In genomic region chr1:160634543-160635491, GRCh38 we compare ENCODE assay signal across 23 cellular contexts. TPM values are rescaled to one million over a fixed set of nuclear protein-coding genes. Genes with fewer than 3 reads are reported as not detected.
DNase-seq lines count a peak whose midpoint lies in the region; ATAC-seq and TF ChIP-seq lines count a peak whose summit lies in the region.
"Had no signal": no experiment of that assay in that cellular context is flagged by ENCODE, and none has a peak within 500 bp of the region (broad histone marks: within the 10 kb centered on the region; RNA-seq: fewer than 3 reads in every experiment).

No MANE protein-coding gene starts in this region.

- peak overlapping the region; percentile 46 for H3K14ac ChIP-seq in trophoblast cell (ENCODE audit: low read length)

- intact Hi-C loops in activated T-helper 2 cell treated with anti-CD3 and anti-CD28 coated beads, Interferon-gamma antibody, Interleukin-2, Interleukin-4, amounts not matched to agents 10 μg/mL and 5 μg/mL and 100 μg/mL, durations not matched to agents 14 hours and 24 hours and 36 hours (cut with micrococcal nuclease), result no loop called here

- peak overlapping the region; percentile 94 for H3K27ac Mint-ChIP-seq in activated T-cell treated with anti-CD3 and anti-CD28 coated beads, Interleukin-2, amount 50 U/mL, for 24 hours
- peak overlapping the region; percentile 82 for H3K27ac Mint-ChIP-seq in activated T-helper 2 cell treated with anti-CD3 and anti-CD28 coated beads, Interferon-gamma antibody, Interleukin-2, Interleukin-4, amounts not matched to agents 10 μg/mL and 5 μg/mL and 100 μg/mL, durations not matched to agents 14 hours and 24 hours and 36 hours
- H3K27ac Mint-ChIP-seq: WTC11 had no signal

- H3K4me2 ChIP-seq in trophoblast cell (ENCODE audit: low read length), result no peak overlapping the region

- in situ Hi-C loops in G401 (cut with HindIII; ENCODE audit: low sequenced_read_pairs), result no loop called here

- H3K23ac ChIP-seq in trophoblast cell (ENCODE audit: low read length), result no peak overlapping the region

- peak overlapping the region; percentile 41 for H2BK120ac ChIP-seq in trophoblast cell (ENCODE audit: insufficient read depth, low read length, poor library complexity)

- peak; percentile 71 for TF ChIP-seq POLR2A in GM15510 (IDR thresholded peaks at IDR 0.05; ENCODE audit: borderline replicate concordance, extremely low read depth, insufficient read length)

- peak overlapping the region; percentile 27 for H2BK12ac ChIP-seq in trophoblast cell (ENCODE audit: low read length)

- H4K8ac ChIP-seq in trophoblast cell (ENCODE audit: low read depth, low read length), result peak overlapping the region; percentile 13

- H3K79me2 ChIP-seq in trophoblast cell (ENCODE audit: control insufficient read depth, insufficient read depth, low read length, poor library complexity), result no peaks in the 10 kb centered on the region

- H3K18ac ChIP-seq in trophoblast cell (ENCODE audit: low read length), result no peak overlapping the region

- H3K79me1 ChIP-seq in trophoblast cell (ENCODE audit: low read length), result peaks cover 12% of the 10 kb centered on the region

- H3K36me3 Mint-ChIP-seq in activated T-cell treated with anti-CD3 and anti-CD28 coated beads, Interleukin-2, amount 50 U/mL, for 24 hours (ENCODE audit: low read depth), result peaks cover 99% of the 10 kb centered on the region
- peaks cover 98% of the 10 kb centered on the region for H3K36me3 Mint-ChIP-seq in activated T-helper 2 cell treated with anti-CD3 and anti-CD28 coated beads, Interferon-gamma antibody, Interleukin-2, Interleukin-4, amounts not matched to agents 10 μg/mL and 5 μg/mL and 100 μg/mL, durations not matched to agents 14 hours and 24 hours and 36 hours (ENCODE audit: low read depth)
- H3K36me3 Mint-ChIP-seq: WTC11 had no signal

- no CpG with 5 or more reads among the region's 17 CpGs for WGBS in trophoblast cell (ENCODE audit: extremely low coverage, insufficient coverage, insufficient read length)

- H3K4me1 ChIP-seq in trophoblast cell (ENCODE audit: control insufficient read depth in 1 of 2, insufficient read depth in 2 of 2, low read length in 2 of 2), result peaks cover 8 to 24% of the 10 kb centered on the region in 2 experiments
- H3K4me1 ChIP-seq: tibial artery had no signal

- no peaks in the 10 kb centered on the region for H3K9me3 ChIP-seq in trophoblast cell (ENCODE audit: insufficient read depth, low read depth, low read length)
- H3K9me3 ChIP-seq: esophagus muscularis mucosa, neutrophil, tibial artery had no signal

- H3K27me3 Mint-ChIP-seq in activated T-cell treated with anti-CD3 and anti-CD28 coated beads, Interleukin-2, amount 50 U/mL, for 24 hours, result no peaks in the 10 kb centered on the region
- H3K27me3 Mint-ChIP-seq in activated T-helper 2 cell treated with anti-CD3 and anti-CD28 coated beads, Interferon-gamma antibody, Interleukin-2, Interleukin-4, amounts not matched to agents 10 μg/mL and 5 μg/mL and 100 μg/mL, durations not matched to agents 14 hours and 24 hours and 36 hours (ENCODE audit: low read depth), result no peaks in the 10 kb centered on the region

- H2AK5ac ChIP-seq in trophoblast cell (ENCODE audit: low read length), result no peak overlapping the region

- no peak overlapping the region for H2AFZ ChIP-seq in trophoblast cell (ENCODE audit: insufficient read depth, low read length, poor library complexity)

- H4K91ac ChIP-seq in trophoblast cell (ENCODE audit: low read depth, low read length), result peak overlapping the region; percentile 60

- H3K4ac ChIP-seq in trophoblast cell (ENCODE audit: low read depth, low read length), result no peak overlapping the region

- H4K12ac ChIP-seq in trophoblast cell (ENCODE audit: low read depth, low read length), result no peak overlapping the region

- no peaks in the 10 kb centered on the region for H3K36me3 ChIP-seq in trophoblast cell (ENCODE audit: control insufficient read depth in 1 of 2, insufficient read depth in 2 of 2, low read length in 2 of 2)
- H3K36me3 ChIP-seq: cardiac muscle cell, esophagus muscularis mucosa, neutrophil, tibial artery had no signal

- DNase-seq in activated T-cell treated with anti-CD3 and anti-CD28 coated beads, Interleukin-2, amount 50 U/mL, for 24 hours, result no peak
- no peak for DNase-seq in activated T-cell treated with anti-CD3 and anti-CD28 coated beads for 4 hours
- DNase-seq in activated T-helper 2 cell treated with anti-CD3 and anti-CD28 coated beads, Interferon-gamma antibody, Interleukin-2, Interleukin-4, amounts not matched to agents 10 μg/mL and 5 μg/mL and 100 μg/mL, durations not matched to agents 14 hours and 24 hours and 36 hours (ENCODE audit: low spot score), result no peak
- DNase-seq in trophoblast cell, result no peak
- DNase-seq in NCI-H1417 (lab: John Stamatoyannopoulos, UW), result no peak
- DNase-seq in G401 (ENCODE audit: low spot score), result no peak
- DNase-seq: activated CD8-positive, alpha-beta memory T cell treated with anti-CD3 and anti-CD28 coated beads, Interleukin-2, amount 50 U/mL, for 48 hours; amniotic stem cell; Karpas-422; NCI-H1092 treated with DMSO at 0.1 percent for 48 hours; NCI-H2081 treated with DMSO at 0.1 percent for 48 hours; NCI-H524; tibial artery had no signal

- no peak for ATAC-seq in HG03025 (IDR thresholded peaks at IDR 0.05; ENCODE audit: low FRiP score, unreplicated experiment)
- ATAC-seq: Right ventricle myocardium inferior, WTC11 had no signal

- H3K9ac ChIP-seq in trophoblast cell (ENCODE audit: low read length), result no peak overlapping the region

- H3K27ac ChIP-seq in trophoblast cell (ENCODE audit: low read depth, low read length), result no peak overlapping the region
- H3K27ac ChIP-seq: cardiac muscle cell, esophagus muscularis mucosa, neutrophil, tibial artery had no signal

- H3K4me1 Mint-ChIP-seq in activated T-cell treated with anti-CD3 and anti-CD28 coated beads, Interleukin-2, amount 50 U/mL, for 24 hours (ENCODE audit: low read depth), result peaks cover 97% of the 10 kb centered on the region
- H3K4me1 Mint-ChIP-seq in activated T-helper 2 cell treated with anti-CD3 and anti-CD28 coated beads, Interferon-gamma antibody, Interleukin-2, Interleukin-4, amounts not matched to agents 10 μg/mL and 5 μg/mL and 100 μg/mL, durations not matched to agents 14 hours and 24 hours and 36 hours (ENCODE audit: low read depth), result peaks cover 89% of the 10 kb centered on the region

- H3K27me3 ChIP-seq in trophoblast cell (ENCODE audit: insufficient read depth, low read length), result no peaks in the 10 kb centered on the region
- H3K27me3 ChIP-seq: cardiac muscle cell, neutrophil, tibial artery had no signal

- peak overlapping the region; percentile 24 for H3K4me3 Mint-ChIP-seq in activated T-cell treated with anti-CD3 and anti-CD28 coated beads, Interleukin-2, amount 50 U/mL, for 24 hours
- H3K4me3 Mint-ChIP-seq in activated T-helper 2 cell treated with anti-CD3 and anti-CD28 coated beads, Interferon-gamma antibody, Interleukin-2, Interleukin-4, amounts not matched to agents 10 μg/mL and 5 μg/mL and 100 μg/mL, durations not matched to agents 14 hours and 24 hours and 36 hours (ENCODE audit: low read depth), result no peak overlapping the region
- H3K4me3 Mint-ChIP-seq: WTC11 had no signal

- peak overlapping the region; percentile 18 for H2BK5ac ChIP-seq in trophoblast cell (ENCODE audit: low read depth, low read length, poor library complexity)

- no peaks in the 10 kb centered on the region for H3K9me3 Mint-ChIP-seq in activated T-cell treated with anti-CD3 and anti-CD28 coated beads, Interleukin-2, amount 50 U/mL, for 24 hours
- H3K9me3 Mint-ChIP-seq in activated T-helper 2 cell treated with anti-CD3 and anti-CD28 coated beads, Interferon-gamma antibody, Interleukin-2, Interleukin-4, amounts not matched to agents 10 μg/mL and 5 μg/mL and 100 μg/mL, durations not matched to agents 14 hours and 24 hours and 36 hours, result no peaks in the 10 kb centered on the region

- H3K4me3 ChIP-seq in trophoblast cell (ENCODE audit: low read depth, low read length), result no peak overlapping the region
- H3K4me3 ChIP-seq: cardiac muscle cell, esophagus muscularis mucosa, tibial artery had no signal

RNA-seq across cellular contexts. Expression of gene SLAMF1, which starts 12.0 kb away (rescaled TPM):
- total RNA-seq in activated T-helper 2 cell treated with anti-CD3 and anti-CD28 coated beads, Interferon-gamma antibody, Interleukin-2, Interleukin-4, amounts not matched to agents 10 μg/mL and 5 μg/mL and 100 μg/mL, durations not matched to agents 14 hours and 24 hours and 36 hours, result 74.6 and 78.8 TPM in 2 replicates
- 0.01 TPM in 1 of 2 replicates, not detected in the other for polyA plus RNA-seq in trophoblast cell (2013)
- not detected in 2 replicates for total RNA-seq in G401 (2014; rRNA removed; shearing (Covaris generic))
- total RNA-seq: cardiac muscle cell, Daoy, glomerular endothelial cell, HT-29 had no signal
- polyA plus RNA-seq: cardiac muscle cell had no signal

RNA-seq across cellular contexts. Expression of gene CD84, which starts 55.5 kb away (rescaled TPM):
- 14.1 and 14.9 TPM in 2 replicates for total RNA-seq in activated T-helper 2 cell treated with anti-CD3 and anti-CD28 coated beads, Interferon-gamma antibody, Interleukin-2, Interleukin-4, amounts not matched to agents 10 μg/mL and 5 μg/mL and 100 μg/mL, durations not matched to agents 14 hours and 24 hours and 36 hours
- polyA plus RNA-seq in trophoblast cell (2013), result not detected in 2 replicates
- total RNA-seq in G401 (2014; rRNA removed; shearing (Covaris generic)), result not detected in 2 replicates
- total RNA-seq: cardiac muscle cell, Daoy, glomerular endothelial cell, HT-29 had no signal
- polyA plus RNA-seq: cardiac muscle cell had no signal

Comparison
In these comparisons a context has a peak if more than half of its experiments do, and no peak if none do; other contexts are left out.
1. RNA of gene SLAMF1, which starts 12.0 kb away (total RNA-seq): 74.6 to 78.8 TPM in activated T-helper 2 cell treated with anti-CD3 and anti-CD28 coated beads, Interferon-gamma antibody, Interleukin-2, Interleukin-4, amounts not matched to agents 10 μg/mL and 5 μg/mL and 100 μg/mL, durations not matched to agents 14 hours and 24 hours and 36 hours; not detected in G401; every median in the first group is over 10 times any median in the second.
2. RNA of gene CD84, which starts 55.5 kb away (total RNA-seq): 14.1 to 14.9 TPM in activated T-helper 2 cell treated with anti-CD3 and anti-CD28 coated beads, Interferon-gamma antibody, Interleukin-2, Interleukin-4, amounts not matched to agents 10 μg/mL and 5 μg/mL and 100 μg/mL, durations not matched to agents 14 hours and 24 hours and 36 hours; not detected in G401; every median in the first group is over 10 times any median in the second.